9 cellular contexts compared by ENCODE assay signal in the genomic region with DNA sequence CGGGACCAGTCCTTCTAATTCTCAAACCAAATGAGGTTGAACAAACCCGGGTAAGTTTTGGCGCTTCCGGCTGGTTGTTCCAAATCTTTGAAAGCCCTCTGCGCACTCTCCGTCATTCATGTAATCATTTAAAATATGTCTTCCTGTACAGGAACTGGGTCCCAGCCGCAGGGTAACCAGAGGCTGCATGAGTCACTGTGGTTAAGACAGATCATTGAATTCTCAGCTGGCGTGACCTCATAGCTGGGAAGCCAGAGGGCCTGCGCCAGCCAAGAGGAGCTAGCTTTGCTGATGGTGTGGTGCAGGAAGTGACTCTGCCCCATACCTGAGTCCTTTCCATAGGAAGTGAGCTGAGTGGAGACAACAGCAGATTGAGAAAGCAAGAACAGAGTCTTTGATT.
DNase-seq lines count a peak whose midpoint lies in the region; ATAC-seq and TF ChIP-seq lines count a peak whose summit lies in the region.
"Had no signal": no experiment of that assay in that cellular context is flagged by ENCODE, and none has a peak within 500 bp of the region (broad histone marks: within the 10 kb centered on the region; RNA-seq: fewer than 3 reads in every experiment).

No MANE protein-coding gene starts in this region.

- TF ChIP-seq CTCF in adrenal gland (IDR thresholded peaks at IDR 0.05): no peak

- TF ChIP-seq POLR2A in adrenal gland (IDR thresholded peaks at IDR 0.05): no peak

- H3K4me1 ChIP-seq in adrenal gland (replicated peaks in 1 of 2): no peaks in the 10 kb centered on the region

- intact Hi-C loops in adrenal gland (cut with DNase I) (no loop called here), left colon (cut with DNase I, micrococcal nuclease) (no loop called here)

- CTCF ChIA-PET in HEK293T (lab: Yijun Ruan, JAX): no interaction called here

- peak; percentile 39 for ATAC-seq in left colon

- no peak overlapping the region for H3K27ac ChIP-seq in adrenal gland
- H3K27ac ChIP-seq: VCaP had no signal

- no peaks in the 10 kb centered on the region for H3K36me3 ChIP-seq in adrenal gland (replicated peaks in 1 of 2)

- 57 to 95% (median 65%) methylated on average over 7 to 9 of the region's 9 CpGs for WGBS in adrenal gland, 4 donors

- H3K27me3 ChIP-seq in adrenal gland: no peaks in the 10 kb centered on the region

- peak; percentile 92 for DNase-seq in HK-2 (ENCODE audit: unreplicated experiment)
- peak; percentile 82 for DNase-seq in T-helper 22 cell (ENCODE audit: low read depth)
- DNase-seq in adrenal gland: peak; percentile 16 to 77 (median 63)
- peak; percentile 50 to 59 for DNase-seq in left colon
- peak; percentile 73 to 75 for DNase-seq in stimulated activated CD8-positive, alpha-beta memory T cell treated with anti-CD3 and anti-CD28 coated beads, Interleukin-2, amount 100 ng/mL, for 48 hours (ENCODE audit: low read depth in 2 of 2)
- no peak for DNase-seq in DMS 273 (lab: John Stamatoyannopoulos, UW; ENCODE audit: unreplicated experiment)
- no peak for DNase-seq in NCI-H446 treated with DMSO at 0.1 percent for 48 hours (lab: John Stamatoyannopoulos, UW)
- no peak for DNase-seq in HEK293T (ENCODE audit: extremely low spot score)

- no peak overlapping the region for H3K4me3 ChIP-seq in adrenal gland

- no peaks in the 10 kb centered on the region for H3K9me3 ChIP-seq in adrenal gland (replicated peaks in 1 of 3)

- POLR2A ChIA-PET in HEK293T (lab: Yijun Ruan, JAX): no interaction called here

TF ChIP-seq in HEK293T, 16 proteins besides CTCF, POLR2A, EP300 and RAD21:
- TF ChIP-seq SP1 (IDR thresholded peaks at IDR 0.05): no peak
- TF ChIP-seq ZNF384 (IDR thresholded peaks at IDR 0.05): no peak
- TF ChIP-seq TARDBP (IDR thresholded peaks at IDR 0.05): no peak
- no peak for TF ChIP-seq SUZ12 (IDR thresholded peaks at IDR 0.05)
- no peak for TF ChIP-seq BHLHE40 (IDR thresholded peaks at IDR 0.05; ENCODE audit: borderline replicate concordance)
- no peak for TF ChIP-seq CTBP1 (IDR thresholded peaks at IDR 0.05; ENCODE audit: borderline replicate concordance)
- TF ChIP-seq ELF4 (IDR thresholded peaks at IDR 0.05): no peak

Comparison
In these comparisons a context has a peak if more than half of its experiments do, and no peak if none do; other contexts are left out.
1. DNase-seq: peak in HK-2 (single experiment), T-helper 22 cell (single experiment), adrenal gland (7 of 7), left colon (2 of 2) and stimulated activated CD8-positive, alpha-beta memory T cell treated with anti-CD3 and anti-CD28 coated beads, Interleukin-2, amount 100 ng/mL, for 48 hours (2 of 2); none in DMS 273 (single experiment), NCI-H446 treated with DMSO at 0.1 percent for 48 hours (single experiment) and HEK293T (single experiment).